ENCODE assay signal across 19 cellular contexts in the genomic region with DNA sequence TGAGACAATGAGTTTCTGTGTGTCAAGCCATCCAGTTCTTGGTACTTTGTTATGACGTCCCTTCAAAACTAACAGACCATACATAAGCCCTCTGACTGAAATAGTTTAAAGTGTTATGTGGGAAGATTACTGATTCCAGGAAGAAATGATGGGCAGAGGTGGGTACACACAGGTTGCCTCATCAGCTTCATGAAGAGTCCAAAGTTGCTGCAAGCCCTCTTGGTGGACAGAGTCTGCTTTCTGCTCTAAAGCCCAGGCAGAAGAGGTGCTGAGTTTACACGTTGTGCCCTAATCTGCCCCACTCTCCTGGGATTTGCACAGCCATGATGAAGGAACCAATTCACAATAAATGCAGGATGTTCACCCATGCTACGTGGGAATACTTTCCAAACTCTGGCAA.
"Had no signal": no experiment of that assay in that cellular context is flagged by ENCODE, and none has a peak within 500 bp of the region (broad histone marks: within the 10 kb centered on the region; RNA-seq: fewer than 3 reads in every experiment).

No MANE protein-coding gene starts in this region.

- H3K9me3 ChIP-seq: ascending aorta, ovary, psoas muscle, tibial artery had no signal

- H3K4me3 ChIP-seq: ascending aorta, lung, ovary, psoas muscle, tibial artery had no signal

- H3K27me3 Mint-ChIP-seq: naive thymus-derived CD8-positive, alpha-beta T cell; stimulated activated naive CD8-positive, alpha-beta T cell treated with anti-CD3 and anti-CD28 coated beads, Interleukin-15, amount 100 ng/mL, for 72 hours had no signal

- H3K27me3 ChIP-seq: ascending aorta, brain microvascular endothelial cell, foreskin keratinocyte, ovary, tibial artery had no signal

- FAIRE-seq: kidney had no signal

- H3K27ac ChIP-seq: ascending aorta, brain microvascular endothelial cell, foreskin keratinocyte, ovary, psoas muscle, tibial artery had no signal

- H3K27ac Mint-ChIP-seq: activated naive CD4-positive, alpha-beta T cell treated with anti-CD3 and anti-CD28 coated beads, Interleukin-2, amount 50 U/mL, for 72 hours; activated T-helper 17 cell treated with anti-CD3 and anti-CD28 coated beads, Interleukin-2, amount 50 U/mL, for 72 hours; naive thymus-derived CD8-positive, alpha-beta T cell; stimulated activated naive CD8-positive, alpha-beta T cell treated with anti-CD3 and anti-CD28 coated beads, Interleukin-15, amount 100 ng/mL, for 72 hours; WTC11 had no signal

- ATAC-seq: activated naive CD4-positive, alpha-beta T cell treated with anti-CD3 and anti-CD28 coated beads, Interleukin-2, amount 50 U/mL, for 72 hours; activated T-helper 17 cell treated with anti-CD3 and anti-CD28 coated beads, Interleukin-2, amount 50 U/mL, for 72 hours; foreskin keratinocyte; naive thymus-derived CD8-positive, alpha-beta T cell had no signal

- DNase-seq: activated T-cell treated with anti-CD3 and anti-CD28 coated beads, Interleukin-2, amount 50 U/mL, for 1 hour; central memory CD4-positive, alpha-beta T cell; dermis blood vessel endothelial cell; effector memory CD4-positive, alpha-beta T cell; foreskin keratinocyte; naive thymus-derived CD8-positive, alpha-beta T cell; stimulated activated CD4-positive, alpha-beta T cell treated with anti-CD3 and anti-CD28 coated beads, Interleukin-12 subunit alpha, Interleukin-12 subunit beta, amount 100 ng/mL, for 4 hours; stimulated activated naive CD8-positive, alpha-beta T cell treated with anti-CD3 and anti-CD28 coated beads, Interleukin-15, amount 100 ng/mL, for 72 hours; T-helper 9 cell had no signal

- H3K36me3 ChIP-seq: ascending aorta, brain microvascular endothelial cell, ovary, tibial artery had no signal

- H3K4me1 Mint-ChIP-seq: activated T-helper 17 cell treated with anti-CD3 and anti-CD28 coated beads, Interleukin-2, amount 50 U/mL, for 72 hours; naive thymus-derived CD8-positive, alpha-beta T cell; stimulated activated naive CD8-positive, alpha-beta T cell treated with anti-CD3 and anti-CD28 coated beads, Interleukin-15, amount 100 ng/mL, for 72 hours had no signal

- H3K9me3 Mint-ChIP-seq: activated naive CD4-positive, alpha-beta T cell treated with anti-CD3 and anti-CD28 coated beads, Interleukin-2, amount 50 U/mL, for 72 hours; activated T-helper 17 cell treated with anti-CD3 and anti-CD28 coated beads, Interleukin-2, amount 50 U/mL, for 72 hours; naive thymus-derived CD8-positive, alpha-beta T cell; stimulated activated naive CD8-positive, alpha-beta T cell treated with anti-CD3 and anti-CD28 coated beads, Interleukin-15, amount 100 ng/mL, for 72 hours; WTC11 had no signal

- H3K4me3 Mint-ChIP-seq: activated T-helper 17 cell treated with anti-CD3 and anti-CD28 coated beads, Interleukin-2, amount 50 U/mL, for 72 hours; naive thymus-derived CD8-positive, alpha-beta T cell; stimulated activated naive CD8-positive, alpha-beta T cell treated with anti-CD3 and anti-CD28 coated beads, Interleukin-15, amount 100 ng/mL, for 72 hours; WTC11 had no signal

- H3K36me3 Mint-ChIP-seq: activated naive CD4-positive, alpha-beta T cell treated with anti-CD3 and anti-CD28 coated beads, Interleukin-2, amount 50 U/mL, for 72 hours; naive thymus-derived CD8-positive, alpha-beta T cell; WTC11 had no signal
